ENCODE assay signal across 1 cellular context in genomic region chr15:41115652-41116115, GRCh38.
TF ChIP-seq lines count a peak whose summit lies in the region.

No MANE protein-coding gene starts in this region.

TF ChIP-seq in HepG2, 621 proteins besides CTCF, POLR2A, EP300 and RAD21 (continued from another document and continues in another):
- TF ChIP-seq THYN1 (CRISPR knock-in tag; IDR thresholded peaks at IDR 0.05; ENCODE audit: borderline replicate concordance, low read depth) = no peak
- no peak for TF ChIP-seq NFE2L2 (IDR thresholded peaks at IDR 0.05; ENCODE audit: low read length)
- no peak for TF ChIP-seq PCBP2 (optimal IDR thresholded peaks at IDR 0.05; ENCODE audit: low read depth, low read length, poor library complexity, severe bottlenecking)
- TF ChIP-seq ZSCAN31 (CRISPR knock-in tag; IDR thresholded peaks at IDR 0.05; ENCODE audit: low read depth) = 0 out of 2 replicates have a peak, but pooled peaks have one; percentile 26
- no peak for TF ChIP-seq ZNF576 (CRISPR knock-in tag; IDR thresholded peaks at IDR 0.05)
- TF ChIP-seq ZNF30 (CRISPR knock-in tag; IDR thresholded peaks at IDR 0.05) = no peak
- no peak for TF ChIP-seq DMTF1 (CRISPR knock-in tag; IDR thresholded peaks at IDR 0.05)
- TF ChIP-seq ZNF256 (CRISPR knock-in tag; conservative IDR thresholded peaks at IDR 0.05) = 0 out of 2 replicates have a peak, but pooled peaks have one; percentile 44
- peak; percentile 33; the same call in 1 of the 2 replicates for TF ChIP-seq NFKB2 (CRISPR knock-in tag; IDR thresholded peaks at IDR 0.05; ENCODE audit: borderline replicate concordance)
- peak; percentile 4; the same call in 1 of the 2 replicates for TF ChIP-seq KDM2A (CRISPR knock-in tag; IDR thresholded peaks at IDR 0.05; ENCODE audit: borderline replicate concordance, low read depth)
- no peak for TF ChIP-seq PITX1 (CRISPR knock-in tag; IDR thresholded peaks at IDR 0.05)
- TF ChIP-seq CBX2 (IDR thresholded peaks at IDR 0.05; ENCODE audit: low read depth, low read length) = no peak
- no peak for TF ChIP-seq CBX2 (CRISPR knock-in tag; IDR thresholded peaks at IDR 0.05; ENCODE audit: low read depth)
- no peak for TF ChIP-seq NFKBIZ (CRISPR knock-in tag; IDR thresholded peaks at IDR 0.05)
- TF ChIP-seq NCOR1 (IDR thresholded peaks at IDR 0.05; ENCODE audit: borderline replicate concordance, low read length) = no peak
- no peak for TF ChIP-seq ZNF160 (CRISPR knock-in tag; IDR thresholded peaks at IDR 0.05)
- TF ChIP-seq, protein P1, sequence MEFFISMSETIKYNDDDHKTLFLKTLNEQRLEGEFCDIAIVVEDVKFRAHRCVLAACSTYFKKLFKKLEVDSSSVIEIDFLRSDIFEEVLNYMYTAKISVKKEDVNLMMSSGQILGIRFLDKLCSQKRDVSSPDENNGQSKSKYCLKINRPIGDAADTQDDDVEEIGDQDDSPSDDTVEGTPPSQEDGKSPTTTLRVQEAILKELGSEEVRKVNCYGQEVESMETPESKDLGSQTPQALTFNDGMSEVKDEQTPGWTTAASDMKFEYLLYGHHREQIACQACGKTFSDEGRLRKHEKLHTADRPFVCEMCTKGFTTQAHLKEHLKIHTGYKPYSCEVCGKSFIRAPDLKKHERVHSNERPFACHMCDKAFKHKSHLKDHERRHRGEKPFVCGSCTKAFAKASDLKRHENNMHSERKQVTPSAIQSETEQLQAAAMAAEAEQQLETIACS (CRISPR knock-in tag; IDR thresholded peaks at IDR 0.05) = no peak
- peak; percentile 4; the same call in 1 of the 2 replicates for TF ChIP-seq CEBPB (IDR thresholded peaks at IDR 0.05; ENCODE audit: borderline replicate concordance, low read depth, low read length)
- no peak for TF ChIP-seq HNF4A (CRISPR knock-in tag; IDR thresholded peaks at IDR 0.05)
- no peak for TF ChIP-seq ZNF496 (CRISPR knock-in tag; IDR thresholded peaks at IDR 0.05; ENCODE audit: insufficient replicate concordance)
- no peak for TF ChIP-seq GFI1 (CRISPR knock-in tag; IDR thresholded peaks at IDR 0.05; ENCODE audit: borderline replicate concordance)
- 0 out of 2 replicates have a peak, but pooled peaks have one; percentile 61 for TF ChIP-seq PHF8 (CRISPR knock-in tag; IDR thresholded peaks at IDR 0.05)
- TF ChIP-seq MXD4 (CRISPR knock-in tag; IDR thresholded peaks at IDR 0.05) = peak; percentile 56
- TF ChIP-seq, protein P2, sequence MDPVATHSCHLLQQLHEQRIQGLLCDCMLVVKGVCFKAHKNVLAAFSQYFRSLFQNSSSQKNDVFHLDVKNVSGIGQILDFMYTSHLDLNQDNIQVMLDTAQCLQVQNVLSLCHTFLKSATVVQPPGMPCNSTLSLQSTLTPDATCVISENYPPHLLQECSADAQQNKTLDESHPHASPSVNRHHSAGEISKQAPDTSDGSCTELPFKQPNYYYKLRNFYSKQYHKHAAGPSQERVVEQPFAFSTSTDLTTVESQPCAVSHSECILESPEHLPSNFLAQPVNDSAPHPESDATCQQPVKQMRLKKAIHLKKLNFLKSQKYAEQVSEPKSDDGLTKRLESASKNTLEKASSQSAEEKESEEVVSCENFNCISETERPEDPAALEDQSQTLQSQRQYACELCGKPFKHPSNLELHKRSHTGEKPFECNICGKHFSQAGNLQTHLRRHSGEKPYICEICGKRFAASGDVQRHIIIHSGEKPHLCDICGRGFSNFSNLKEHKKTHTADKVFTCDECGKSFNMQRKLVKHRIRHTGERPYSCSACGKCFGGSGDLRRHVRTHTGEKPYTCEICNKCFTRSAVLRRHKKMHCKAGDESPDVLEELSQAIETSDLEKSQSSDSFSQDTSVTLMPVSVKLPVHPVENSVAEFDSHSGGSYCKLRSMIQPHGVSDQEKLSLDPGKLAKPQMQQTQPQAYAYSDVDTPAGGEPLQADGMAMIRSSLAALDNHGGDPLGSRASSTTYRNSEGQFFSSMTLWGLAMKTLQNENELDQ (CRISPR knock-in tag; IDR thresholded peaks at IDR 0.05; ENCODE audit: borderline replicate concordance) = no peak
- TF ChIP-seq GMEB2 (CRISPR knock-in tag; IDR thresholded peaks at IDR 0.05; ENCODE audit: low read depth) = no peak
- TF ChIP-seq ZNF652 (CRISPR knock-in tag; IDR thresholded peaks at IDR 0.05; ENCODE audit: borderline replicate concordance, low read depth) = no peak
- TF ChIP-seq ARNTL (CRISPR knock-in tag; IDR thresholded peaks at IDR 0.05) = peak; percentile 88
- TF ChIP-seq NR2F2 (IDR thresholded peaks at IDR 0.05; ENCODE audit: borderline replicate concordance, low read depth) = no peak
- TF ChIP-seq SNRNP70 (IDR thresholded peaks at IDR 0.05; ENCODE audit: low read depth, low read length) = no peak
- peak; percentile 73; the same call in 1 of the 2 replicates for TF ChIP-seq YEATS4 (CRISPR knock-in tag; IDR thresholded peaks at IDR 0.05; ENCODE audit: borderline replicate concordance)
- no peak for TF ChIP-seq ATRX (CRISPR knock-in tag; IDR thresholded peaks at IDR 0.05; ENCODE audit: borderline replicate concordance)
- TF ChIP-seq ZFP36 (IDR thresholded peaks at IDR 0.05; ENCODE audit: borderline replicate concordance, low read depth, low read length, partially characterized antibody) = no peak
- TF ChIP-seq ZNF468 (CRISPR knock-in tag; IDR thresholded peaks at IDR 0.05) = no peak
- peak; percentile 61 for TF ChIP-seq NR2F6 (IDR thresholded peaks at IDR 0.05)
- TF ChIP-seq NR2F6 (CRISPR knock-in tag; IDR thresholded peaks at IDR 0.05) = no peak
- no peak for TF ChIP-seq MAFG (CRISPR knock-in tag; IDR thresholded peaks at IDR 0.05)
- TF ChIP-seq ZNF629 (CRISPR knock-in tag; conservative IDR thresholded peaks at IDR 0.05) = 0 out of 2 replicates have a peak, but pooled peaks have one; percentile 5
- TF ChIP-seq, protein P3, sequence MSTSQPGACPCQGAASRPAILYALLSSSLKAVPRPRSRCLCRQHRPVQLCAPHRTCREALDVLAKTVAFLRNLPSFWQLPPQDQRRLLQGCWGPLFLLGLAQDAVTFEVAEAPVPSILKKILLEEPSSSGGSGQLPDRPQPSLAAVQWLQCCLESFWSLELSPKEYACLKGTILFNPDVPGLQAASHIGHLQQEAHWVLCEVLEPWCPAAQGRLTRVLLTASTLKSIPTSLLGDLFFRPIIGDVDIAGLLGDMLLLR (CRISPR knock-in tag; IDR thresholded peaks at IDR 0.05) = peak; percentile 86; the same call in 1 of the 2 replicates
- no peak for TF ChIP-seq ATAD3A (CRISPR knock-in tag; IDR thresholded peaks at IDR 0.05)
- TF ChIP-seq MAFK (conservative IDR thresholded peaks at IDR 0.05 in 1 of 2, IDR thresholded peaks at IDR 0.05 in 1 of 2; ENCODE audit: low read length in 2 of 2) = no peak
- no peak for TF ChIP-seq ESRRA (CRISPR knock-in tag; IDR thresholded peaks at IDR 0.05; ENCODE audit: low read depth)
- TF ChIP-seq HNRNPH1 (optimal IDR thresholded peaks at IDR 0.05; ENCODE audit: low read depth, low read length) = no peak
- no peak for TF ChIP-seq SRY (CRISPR knock-in tag; IDR thresholded peaks at IDR 0.05)
- peak; percentile 24; the same call in 1 of the 2 replicates for TF ChIP-seq ZBTB42 (CRISPR knock-in tag; IDR thresholded peaks at IDR 0.05)
- no peak for TF ChIP-seq CEBPG (CRISPR knock-in tag; IDR thresholded peaks at IDR 0.05)
- no peak for TF ChIP-seq PHB2 (IDR thresholded peaks at IDR 0.05; ENCODE audit: partially characterized antibody)
- TF ChIP-seq SP1 (IDR thresholded peaks at IDR 0.05) = no peak
- TF ChIP-seq SP1 (CRISPR knock-in tag; IDR thresholded peaks at IDR 0.05) = no peak
- TF ChIP-seq RBAK (CRISPR knock-in tag; IDR thresholded peaks at IDR 0.05) = no peak
- no peak for TF ChIP-seq SOX6 (IDR thresholded peaks at IDR 0.05)
- TF ChIP-seq SOX6 (CRISPR knock-in tag; IDR thresholded peaks at IDR 0.05) = no peak
- TF ChIP-seq KLF6 (CRISPR knock-in tag; IDR thresholded peaks at IDR 0.05) = no peak
- no peak for TF ChIP-seq MTA1 (CRISPR knock-in tag; IDR thresholded peaks at IDR 0.05; ENCODE audit: borderline replicate concordance)
- TF ChIP-seq ISL2 (CRISPR knock-in tag; IDR thresholded peaks at IDR 0.05) = no peak
- TF ChIP-seq RELA (CRISPR knock-in tag; IDR thresholded peaks at IDR 0.05) = no peak
- TF ChIP-seq HNRNPK (IDR thresholded peaks at IDR 0.05; ENCODE audit: low read depth, low read length, poor library complexity, severe bottlenecking) = no peak
- no peak for TF ChIP-seq MIER2 (CRISPR knock-in tag; IDR thresholded peaks at IDR 0.05)
- TF ChIP-seq ZNF883 (CRISPR knock-in tag; IDR thresholded peaks at IDR 0.05; ENCODE audit: not compliant biosample characterization) = no peak
- TF ChIP-seq FOXM1 (CRISPR knock-in tag; IDR thresholded peaks at IDR 0.05) = no peak
- no peak for TF ChIP-seq BORCS8-MEF2B (CRISPR knock-in tag; IDR thresholded peaks at IDR 0.05)
- no peak for TF ChIP-seq ZNF746 (CRISPR knock-in tag; IDR thresholded peaks at IDR 0.05)
- TF ChIP-seq ZBTB37 (CRISPR knock-in tag; IDR thresholded peaks at IDR 0.05) = no peak
- TF ChIP-seq NFE2 (CRISPR knock-in tag; IDR thresholded peaks at IDR 0.05) = no peak
- 0 out of 2 replicates have a peak, but pooled peaks have one; percentile 2 for TF ChIP-seq ZNF343 (CRISPR knock-in tag; IDR thresholded peaks at IDR 0.05)
- TF ChIP-seq ZNF891 (CRISPR knock-in tag; IDR thresholded peaks at IDR 0.05) = no peak
- no peak for TF ChIP-seq LCORL (IDR thresholded peaks at IDR 0.05)
- TF ChIP-seq LCORL (CRISPR knock-in tag; IDR thresholded peaks at IDR 0.05) = no peak
- TF ChIP-seq ZNF672 (CRISPR knock-in tag; IDR thresholded peaks at IDR 0.05) = no peak
- no peak for TF ChIP-seq POGZ (CRISPR knock-in tag; IDR thresholded peaks at IDR 0.05)
- TF ChIP-seq, protein P4, sequence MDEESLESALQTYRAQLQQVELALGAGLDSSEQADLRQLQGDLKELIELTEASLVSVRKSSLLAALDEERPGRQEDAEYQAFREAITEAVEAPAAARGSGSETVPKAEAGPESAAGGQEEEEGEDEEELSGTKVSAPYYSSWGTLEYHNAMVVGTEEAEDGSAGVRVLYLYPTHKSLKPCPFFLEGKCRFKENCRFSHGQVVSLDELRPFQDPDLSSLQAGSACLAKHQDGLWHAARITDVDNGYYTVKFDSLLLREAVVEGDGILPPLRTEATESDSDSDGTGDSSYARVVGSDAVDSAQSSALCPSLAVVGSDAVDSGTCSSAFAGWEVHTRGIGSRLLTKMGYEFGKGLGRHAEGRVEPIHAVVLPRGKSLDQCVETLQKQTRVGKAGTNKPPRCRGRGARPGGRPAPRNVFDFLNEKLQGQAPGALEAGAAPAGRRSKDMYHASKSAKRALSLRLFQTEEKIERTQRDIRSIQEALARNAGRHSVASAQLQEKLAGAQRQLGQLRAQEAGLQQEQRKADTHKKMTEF (CRISPR knock-in tag; IDR thresholded peaks at IDR 0.05) = no peak
- no peak for TF ChIP-seq RBM39 (IDR thresholded peaks at IDR 0.05; ENCODE audit: low read depth, low read length, poor library complexity, severe bottlenecking)
- peak; percentile 63; the same call in 1 of the 2 replicates for TF ChIP-seq ZFX (CRISPR knock-in tag; IDR thresholded peaks at IDR 0.05; ENCODE audit: low read depth)
- peak; percentile 46 for TF ChIP-seq SALL1 (CRISPR knock-in tag; IDR thresholded peaks at IDR 0.05)
- no peak for TF ChIP-seq SP2 (CRISPR knock-in tag; IDR thresholded peaks at IDR 0.05)
- 0 out of 2 replicates have a peak, but pooled peaks have one; percentile 4 for TF ChIP-seq ZNF790 (CRISPR knock-in tag; IDR thresholded peaks at IDR 0.05; ENCODE audit: borderline replicate concordance)
- no peak for TF ChIP-seq TEAD3 (CRISPR knock-in tag; optimal IDR thresholded peaks at IDR 0.05; ENCODE audit: borderline replicate concordance)
- TF ChIP-seq CBX5 (CRISPR knock-in tag; IDR thresholded peaks at IDR 0.05; ENCODE audit: borderline replicate concordance) = no peak
- TF ChIP-seq ZFY (CRISPR knock-in tag; IDR thresholded peaks at IDR 0.05) = peak; percentile 70
- TF ChIP-seq U2AF2 (IDR thresholded peaks at IDR 0.05; ENCODE audit: low read depth, low read length) = no peak
- no peak for TF ChIP-seq TP53 (CRISPR knock-in tag; conservative IDR thresholded peaks at IDR 0.05)
- no peak for TF ChIP-seq FOXC1 (CRISPR knock-in tag; IDR thresholded peaks at IDR 0.05; ENCODE audit: borderline replicate concordance)
